8 cellular contexts compared by ENCODE assay signal in the genomic region with DNA sequence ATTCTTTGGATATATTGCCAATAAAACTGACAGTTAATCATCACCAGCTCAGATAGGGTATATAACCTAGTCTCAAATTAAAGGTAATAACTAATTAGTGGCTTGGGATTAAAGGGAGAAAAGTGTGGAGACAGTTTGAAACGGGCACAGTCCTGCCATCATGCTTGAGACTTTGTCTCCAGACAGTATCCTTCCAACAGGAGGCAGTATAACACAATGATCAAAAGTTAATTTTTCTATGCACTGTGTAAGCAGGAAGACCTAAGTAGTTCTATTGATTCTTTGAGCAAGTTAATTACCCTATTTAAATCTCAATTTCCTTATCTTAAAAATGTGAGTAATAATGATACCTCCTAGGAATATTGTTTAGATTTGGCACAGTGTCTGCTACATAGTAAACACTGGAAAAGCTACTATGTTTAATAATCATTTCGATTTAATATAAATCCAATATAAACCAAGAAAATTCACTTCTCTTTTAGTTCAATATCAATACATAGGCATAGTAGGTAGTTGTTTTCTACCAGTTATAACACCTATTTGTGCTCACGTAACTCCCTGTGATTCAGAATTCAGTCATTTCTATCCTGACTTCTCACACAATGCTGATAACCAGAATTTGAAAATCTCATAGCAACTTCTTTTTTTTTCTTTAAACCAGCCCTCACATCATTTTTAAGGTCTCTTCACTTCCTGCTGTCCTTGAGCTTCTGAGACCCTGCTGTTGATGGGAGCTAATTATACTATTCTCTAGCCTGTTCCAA. TPM values are rescaled to one million over a fixed set of nuclear protein-coding genes. Genes with fewer than 3 reads are reported as not detected.
DNase-seq lines count a peak whose midpoint lies in the region; ATAC-seq and TF ChIP-seq lines count a peak whose summit lies in the region.

No MANE protein-coding gene starts in this region.

- peak; percentile 67 for DNase-seq in CD1c-positive myeloid dendritic cell (ENCODE audit: extremely low spot score)
- DNase-seq in NCI-H69 (lab: John Stamatoyannopoulos, UW): peak; percentile 65
- DNase-seq in cardiac fibroblast (ENCODE audit: low read depth in 2 of 2): peak; percentile 77 to 79
- DNase-seq in left lobe of liver (ENCODE audit: low spot score): no peak
- DNase-seq in RWPE1 (ENCODE audit: low spot score): no peak
- DNase-seq in HPDE6-E6E7 (ENCODE audit: extremely low spot score): no peak

- POLR2A ChIA-PET in RWPE1 (lab: Yijun Ruan, JAX; ENCODE audit: low non-redundant PET): no interaction called here

- CTCF ChIA-PET in RWPE1 (lab: Yijun Ruan, JAX): interaction anchor here (0.6 to 0.7 kb wide), 3 partner anchors 27 to 1365 kb away, joined by 3 read pairs; no protein-coding TSS in a partner anchor

- H3K27ac ChIP-seq in RWPE1: no peak overlapping the region

- peak; percentile 32 for ATAC-seq in GM18508 (IDR thresholded peaks at IDR 0.05; ENCODE audit: insufficient read depth, unreplicated experiment)
- peak; percentile 48 for ATAC-seq in HG03045 (IDR thresholded peaks at IDR 0.05; ENCODE audit: unreplicated experiment)
- peak; percentile 93 for ATAC-seq in left lobe of liver

- TF ChIP-seq CTCF in cardiac fibroblast (IDR thresholded peaks at IDR 0.05; ENCODE audit: low read depth, low read length) (peak; percentile 69), RWPE1 (conservative IDR thresholded peaks at IDR 0.05; ENCODE audit: low read depth) (no peak)

- no peak overlapping the region for H3K4me3 ChIP-seq in cardiac fibroblast (replicated peaks in 1 of 2; ENCODE audit: low read depth in 2 of 2, low read length in 2 of 2)

RNA-seq across cellular contexts. Expression of a gene that starts 53.7 kb away (rescaled TPM):
- 2.7 TPM for total RNA-seq in left lobe of liver

RNA-seq across cellular contexts. Expression of a gene that starts 54.9 kb away (rescaled TPM):
- 6.7 TPM for total RNA-seq in left lobe of liver

Comparison
In these comparisons a context has a peak if more than half of its experiments do, and no peak if none do; other contexts are left out.
1. DNase-seq: peak in CD1c-positive myeloid dendritic cell (single experiment), NCI-H69 (single experiment) and cardiac fibroblast (2 of 2); none in left lobe of liver (single experiment), RWPE1 (single experiment) and HPDE6-E6E7 (single experiment).
2. ATAC-seq: peak in every context shown above with its lines; median percentile 93 in left lobe of liver; 48 in HG03045; 32 in GM18508.